In genomic region chr15:29102173-29102794, GRCh38 we compare ENCODE assay signal across 8 cellular contexts.
A peak's percentile ranks its signal among the peaks of the same experiment; 100 is the strongest.
DNase-seq lines count a peak whose midpoint lies in the region; ATAC-seq, FAIRE-seq and TF ChIP-seq lines count a peak whose summit lies in the region.
"Not testable (repeated sequence)": the region's sequence is repeated elsewhere in the genome, so short reads cannot be mapped to it uniquely, and the experiment has no call there.

No MANE protein-coding gene starts in this region.

- not testable (repeated sequence) for H3K4me1 Mint-ChIP-seq in astrocyte (ENCODE audit: low read depth, unreplicated experiment)

- H3K27ac ChIP-seq in astrocyte (ENCODE audit: low read depth, low read length); cardiac muscle cell; pancreas: not testable (repeated sequence)

- not testable (repeated sequence) for H3K27ac Mint-ChIP-seq in astrocyte (ENCODE audit: unreplicated experiment)

- peaks cover 14% of the 10 kb centered on the region for H3K36me3 Mint-ChIP-seq in astrocyte (ENCODE audit: low read depth, unreplicated experiment)

- H3K9me3 ChIP-seq in astrocyte (ENCODE audit: insufficient read depth, low read depth, low read length); cardiac muscle cell (ENCODE audit: low read depth); pancreas: not testable (repeated sequence)

- H3K4me2 ChIP-seq in astrocyte (ENCODE audit: low read length): not testable (repeated sequence)

- not testable (repeated sequence) for H3K9me3 Mint-ChIP-seq in astrocyte (ENCODE audit: unreplicated experiment)

- DNase-seq in D721Med (ENCODE audit: insufficient read length, low spot score): peak; percentile 55
- peak; percentile 20 for DNase-seq in HK-2 (ENCODE audit: unreplicated experiment)
- DNase-seq in NOMO-1 treated with dmso at 0.1 percent for 144 hours (lab: John Stamatoyannopoulos, UW; ENCODE audit: unreplicated experiment): peak; percentile 45
- peak; percentile 52 to 58 for DNase-seq in activated CD4-positive, alpha-beta T cell treated with anti-CD3 and anti-CD28 coated beads for 4 hours
- DNase-seq in astrocyte (ENCODE audit: low read depth): peak; percentile 4
- DNase-seq in cardiac muscle cell (ENCODE audit: low read depth in 1 of 2, low spot score in 1 of 2): peak; percentile 63 to 67
- DNase-seq in pancreas: peak in 3 of 6 donors; percentile 38 to 80 (median 48)
- peak; percentile 75 for DNase-seq in superior temporal gyrus (ENCODE audit: extremely low spot score)

- H4K20me1 ChIP-seq in astrocyte (ENCODE audit: insufficient read depth, low read length): not testable (repeated sequence)

- peak in 3 of 4 donors; percentile 34 to 59 (median 45) for ATAC-seq in pancreas

- FAIRE-seq in D721Med (lab: Jason Lieb, UNC); astrocyte (lab: Jason Lieb, UNC); pancreas (lab: Jason Lieb, UNC): not testable (repeated sequence)

- not testable (repeated sequence) for H3K36me3 ChIP-seq in astrocyte (ENCODE audit: insufficient read depth, low read length); cardiac muscle cell; pancreas

- H3K4me3 ChIP-seq in astrocyte (ENCODE audit: insufficient read depth, low read depth, low read length); cardiac muscle cell; pancreas: not testable (repeated sequence)

- not testable (repeated sequence) for H2AFZ ChIP-seq in astrocyte (ENCODE audit: low read depth, low read length)

- intact Hi-C loops in pancreas (cut with DNase I): not testable (repeated sequence)

- not testable (repeated sequence) for H3K27me3 ChIP-seq in astrocyte (ENCODE audit: insufficient read depth, low read length); cardiac muscle cell; pancreas

- H3K4me3 Mint-ChIP-seq in astrocyte (ENCODE audit: unreplicated experiment): not testable (repeated sequence)

- not testable (repeated sequence) for H3K9ac ChIP-seq in astrocyte (ENCODE audit: low read length)

- not testable (repeated sequence) for H3K4me1 ChIP-seq in astrocyte (ENCODE audit: insufficient read depth, low read length); cardiac muscle cell (ENCODE audit: low read depth); pancreas

- 81 to 82% methylated on average over 10 of the region's 10 CpGs for WGBS in pancreas, 2 donors

- TF ChIP-seq CTCF in D721Med (IDR thresholded peaks at IDR 0.05; ENCODE audit: insufficient read depth, missing control alignments): peak; percentile 54
- peak; percentile 73 for TF ChIP-seq CTCF in astrocyte (IDR thresholded peaks at IDR 0.05; ENCODE audit: insufficient read depth, low read depth, low read length)
- peak; percentile 79 for TF ChIP-seq CTCF in cardiac muscle cell (IDR thresholded peaks at IDR 0.05; ENCODE audit: low read depth, low read length)
- TF ChIP-seq CTCF in pancreas (IDR thresholded peaks at IDR 0.05): peak; percentile 18 to 52 (median 34)

- not testable (repeated sequence) for H3K27me3 Mint-ChIP-seq in astrocyte (ENCODE audit: low read depth, unreplicated experiment)

- H3K79me2 ChIP-seq in astrocyte (ENCODE audit: insufficient read depth, low read length): not testable (repeated sequence)
